Comparison of ENCODE assay signal across 16 cellular contexts in genomic region chr2:43186321-43186678, GRCh38. TPM values are rescaled to one million over a fixed set of nuclear protein-coding genes. Genes with fewer than 3 reads are reported as not detected.
DNase-seq lines count a peak whose midpoint lies in the region; ATAC-seq and TF ChIP-seq lines count a peak whose summit lies in the region.
"Had no signal": no experiment of that assay in that cellular context is flagged by ENCODE, and none has a peak within 500 bp of the region (broad histone marks: within the 10 kb centered on the region; RNA-seq: fewer than 3 reads in every experiment).

No MANE protein-coding gene starts in this region.

- H3K9me2 ChIP-seq in PC-9 (ENCODE audit: insufficient read depth) = no peaks in the 10 kb centered on the region

- H3K4me3 Mint-ChIP-seq in activated CD8-positive, alpha-beta memory T cell treated with anti-CD3 and anti-CD28 coated beads, Interleukin-2, amount 10 ng/mL, durations not matched to agents 7 days and 5 days = no peak overlapping the region
- no peak overlapping the region for H3K4me3 Mint-ChIP-seq in stimulated activated effector memory CD8-positive, alpha-beta T cell treated with anti-CD3 and anti-CD28 coated beads, Interleukin-12 subunit alpha, Interleukin-12 subunit beta, amount 100 ng/mL, for 72 hours
- H3K4me3 Mint-ChIP-seq: immature natural killer cell had no signal

- DNase-seq in activated CD8-positive, alpha-beta memory T cell treated with anti-CD3 and anti-CD28 coated beads, Interleukin-2, amount 10 ng/mL, durations not matched to agents 7 days and 5 days = no peak
- DNase-seq in activated CD8-positive, alpha-beta memory T cell treated with anti-CD3 and anti-CD28 coated beads for 24 hours = no peak
- DNase-seq in PC-9 = no peak
- DNase-seq in stimulated activated effector memory CD8-positive, alpha-beta T cell treated with anti-CD3 and anti-CD28 coated beads, Interleukin-12 subunit alpha, Interleukin-12 subunit beta, amount 100 ng/mL, for 72 hours (ENCODE audit: low spot score in 2 of 2) = no peak
- DNase-seq: activated effector memory CD4-positive, alpha-beta T cell treated with Interleukin-2 at 50 U/mL for 16 hours; body of pancreas; DMS79 treated with DMSO at 0.1 percent for 48 hours; immature natural killer cell; KBM-7; NCI-H1092; NCI-H82; stimulated activated CD4-positive, alpha-beta T cell treated with anti-CD3 and anti-CD28 coated beads, Interleukin-4, amount 100 ng/mL, for 1 hour had no signal

- H3K27me3 Mint-ChIP-seq in activated CD8-positive, alpha-beta memory T cell treated with anti-CD3 and anti-CD28 coated beads, Interleukin-2, amount 10 ng/mL, durations not matched to agents 7 days and 5 days = no peaks in the 10 kb centered on the region

- H3K79me2 ChIP-seq in PC-9 (ENCODE audit: low read depth) = no peaks in the 10 kb centered on the region

- CTCF ChIA-PET in activated CD8-positive, alpha-beta memory T cell treated with anti-CD3 and anti-CD28 coated beads, Interleukin-2, amount 10 ng/mL, durations not matched to agents 7 days and 5 days (lab: Charles Lee) = interaction anchor here (0.9 to 2.0 kb wide), 3 partner anchors 16 to 52 kb away, joined by 3 to 8 read pairs (median 3); no protein-coding TSS in a partner anchor
- CTCF ChIA-PET in PC-9 (lab: Charles Lee) = no interaction called here

- H3K9me3 Mint-ChIP-seq in activated CD8-positive, alpha-beta memory T cell treated with anti-CD3 and anti-CD28 coated beads, Interleukin-2, amount 10 ng/mL, durations not matched to agents 7 days and 5 days (ENCODE audit: low read depth) = no peaks in the 10 kb centered on the region
- H3K9me3 Mint-ChIP-seq in stimulated activated effector memory CD8-positive, alpha-beta T cell treated with anti-CD3 and anti-CD28 coated beads, Interleukin-12 subunit alpha, Interleukin-12 subunit beta, amount 100 ng/mL, for 72 hours = no peaks in the 10 kb centered on the region

- BruUV-seq in PC-9 (replicated peaks; lab: Mats Ljungman, UMichigan) = no TSS peak

- H3K9me3 ChIP-seq in PC-9 (ENCODE audit: insufficient read depth, low read depth) (no peaks in the 10 kb centered on the region), iPS-20b (ENCODE audit: insufficient read depth, low read depth, low read length) (no peaks in the 10 kb centered on the region)
- H3K9me3 ChIP-seq: body of pancreas had no signal

- TF ChIP-seq CTCF in PC-9 (conservative IDR thresholded peaks at IDR 0.05) = no peak

- H3K36me3 ChIP-seq in PC-9 (ENCODE audit: low read depth) = no peaks in the 10 kb centered on the region
- no peaks in the 10 kb centered on the region for H3K36me3 ChIP-seq in iPS-20b (ENCODE audit: insufficient read depth, low read depth, low read length)

- H3K27ac ChIP-seq in PC-9 = peak overlapping the region; percentile 80
- H3K27ac ChIP-seq in iPS-20b (ENCODE audit: low read length) = peak overlapping the region; percentile 46
- H3K27ac ChIP-seq: body of pancreas had no signal

- peak overlapping the region; percentile 53; the same call in 1 of the 2 replicates for H3K9ac ChIP-seq in iPS-20b (ENCODE audit: low read depth, low read length)

- H3K4me3 ChIP-seq in PC-9 (no peak overlapping the region), iPS-20b (ENCODE audit: low read length) (no peak overlapping the region)
- H3K4me3 ChIP-seq: body of pancreas had no signal

- no peak for ATAC-seq in activated CD8-positive, alpha-beta memory T cell treated with anti-CD3 and anti-CD28 coated beads, Interleukin-2, amount 10 ng/mL, durations not matched to agents 7 days and 5 days
- no peak for ATAC-seq in stimulated activated effector memory CD8-positive, alpha-beta T cell treated with anti-CD3 and anti-CD28 coated beads, Interleukin-12 subunit alpha, Interleukin-12 subunit beta, amount 100 ng/mL, for 72 hours
- ATAC-seq in HG03378 (IDR thresholded peaks at IDR 0.05; ENCODE audit: unreplicated experiment) = no peak
- ATAC-seq in GM19455 (IDR thresholded peaks at IDR 0.05; ENCODE audit: unreplicated experiment) = no peak
- no peak for ATAC-seq in GM18858 (IDR thresholded peaks at IDR 0.05; ENCODE audit: unreplicated experiment)
- ATAC-seq: body of pancreas had no signal

- H3K27ac Mint-ChIP-seq in activated CD8-positive, alpha-beta memory T cell treated with anti-CD3 and anti-CD28 coated beads, Interleukin-2, amount 10 ng/mL, durations not matched to agents 7 days and 5 days = peak overlapping the region; percentile 63
- H3K27ac Mint-ChIP-seq in stimulated activated effector memory CD8-positive, alpha-beta T cell treated with anti-CD3 and anti-CD28 coated beads, Interleukin-12 subunit alpha, Interleukin-12 subunit beta, amount 100 ng/mL, for 72 hours = peak overlapping the region; percentile 29

- H3K4me2 ChIP-seq in PC-9 = no peak overlapping the region

- H3K27me3 ChIP-seq in PC-9 (ENCODE audit: insufficient read depth, low read depth) = no peaks in the 10 kb centered on the region
- H3K27me3 ChIP-seq in iPS-20b (ENCODE audit: insufficient read depth, low read length) = no peaks in the 10 kb centered on the region
- H3K27me3 ChIP-seq: body of pancreas had no signal

- H3K4me1 ChIP-seq in PC-9 (replicated peaks; ENCODE audit: insufficient read depth) (peaks cover 58% of the 10 kb centered on the region), iPS-20b (ENCODE audit: insufficient read depth, low read length) (peaks cover 9% of the 10 kb centered on the region; the same call in 1 of the 2 replicates)
- H3K4me1 ChIP-seq: body of pancreas had no signal

- H3K36me3 Mint-ChIP-seq in activated CD8-positive, alpha-beta memory T cell treated with anti-CD3 and anti-CD28 coated beads, Interleukin-2, amount 10 ng/mL, durations not matched to agents 7 days and 5 days = peaks cover 1% of the 10 kb centered on the region
- no peaks in the 10 kb centered on the region for H3K36me3 Mint-ChIP-seq in stimulated activated effector memory CD8-positive, alpha-beta T cell treated with anti-CD3 and anti-CD28 coated beads, Interleukin-12 subunit alpha, Interleukin-12 subunit beta, amount 100 ng/mL, for 72 hours

- no peak overlapping the region for H2AFZ ChIP-seq in PC-9

- H4K20me1 ChIP-seq in PC-9 (ENCODE audit: insufficient read depth) = no peaks in the 10 kb centered on the region

- peaks cover 32% of the 10 kb centered on the region for H3K4me1 Mint-ChIP-seq in activated CD8-positive, alpha-beta memory T cell treated with anti-CD3 and anti-CD28 coated beads, Interleukin-2, amount 10 ng/mL, durations not matched to agents 7 days and 5 days
- H3K4me1 Mint-ChIP-seq in stimulated activated effector memory CD8-positive, alpha-beta T cell treated with anti-CD3 and anti-CD28 coated beads, Interleukin-12 subunit alpha, Interleukin-12 subunit beta, amount 100 ng/mL, for 72 hours = peaks cover 46% of the 10 kb centered on the region

- intact Hi-C loops in PC-9 (cut with micrococcal nuclease; ENCODE audit: unreplicated experiment) = no loop called here

- POLR2A ChIA-PET in PC-9 (lab: Charles Lee; ENCODE audit: unreplicated experiment) = no interaction called here

- H3F3A ChIP-seq in PC-9 (ENCODE audit: insufficient read depth, low read depth) = peaks cover 55% of the 10 kb centered on the region

RNA-seq across cellular contexts. Expression of gene ZFP36L2, which starts 40.1 kb away (rescaled TPM):
- total RNA-seq in activated CD8-positive, alpha-beta memory T cell treated with anti-CD3 and anti-CD28 coated beads, Interleukin-2, amount 10 ng/mL, durations not matched to agents 7 days and 5 days = 100 to 1,000 TPM; 118 to 158 TPM
- 31.3 and 34.3 TPM in 2 replicates for total RNA-seq in PC-9 (2021)
